In the genomic region with DNA sequence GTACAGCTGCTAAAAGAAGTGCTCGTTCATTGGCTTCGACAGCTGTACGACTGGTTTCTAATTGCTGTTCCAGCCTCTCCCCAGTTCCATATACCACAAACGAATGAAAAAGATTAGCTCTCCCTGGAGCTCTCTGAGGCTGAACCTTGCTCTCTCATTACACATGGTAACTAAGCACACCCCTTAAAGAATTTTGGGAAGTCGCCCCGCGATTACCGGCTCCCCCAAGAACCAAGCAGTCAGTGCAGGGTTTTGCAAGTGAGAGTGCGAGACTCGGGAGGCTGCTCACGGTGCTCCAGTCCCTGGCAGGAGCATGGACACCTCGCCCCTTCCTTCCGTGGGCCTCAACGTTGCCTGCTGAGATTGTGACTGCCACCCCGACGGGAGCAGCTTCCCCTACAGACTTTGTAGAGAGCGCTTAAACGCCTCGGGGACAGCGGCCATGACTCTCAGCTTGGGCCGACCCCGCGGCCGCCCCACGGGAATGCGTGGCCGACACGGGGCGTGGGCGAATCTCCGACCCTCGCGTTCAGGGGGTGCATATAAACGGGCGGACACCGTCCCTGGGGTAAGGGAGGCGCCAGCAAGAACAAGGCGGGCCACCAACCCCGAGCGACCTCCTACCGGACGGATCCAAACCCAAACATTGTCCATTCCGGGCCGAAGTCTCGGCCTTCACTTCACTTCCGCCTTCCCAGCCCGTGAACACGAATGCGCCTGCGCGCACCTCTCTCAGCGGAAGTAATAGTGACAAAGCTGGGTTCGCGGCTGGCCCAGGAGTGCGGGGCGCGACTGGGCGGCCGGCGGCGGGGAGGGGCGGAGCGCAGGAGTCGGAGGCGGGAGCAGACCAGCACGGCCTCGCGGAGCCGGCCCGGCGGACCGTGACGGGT, we compare ENCODE assay signal across 8 cellular contexts. TPM values are rescaled to one million over a fixed set of nuclear protein-coding genes. Genes with fewer than 3 reads are reported as not detected.
DNase-seq lines count a peak whose midpoint lies in the region; ATAC-seq and TF ChIP-seq lines count a peak whose summit lies in the region.

TSS of gene ATP2C1 (plus strand) at position 845 of the 890 bp plus-strand sequence. CDS start 686 bp downstream, outside the sequence.

- peaks cover 19% of the 10 kb centered on the region for H3K4me1 Mint-ChIP-seq in Caco-2 (ENCODE audit: low read depth, unreplicated experiment)
- H3K4me1 Mint-ChIP-seq in activated CD8-positive, alpha-beta memory T cell treated with anti-CD3 and anti-CD28 coated beads, Interleukin-2, amount 10 ng/mL, durations not matched to agents 7 days and 5 days: peaks cover 34% of the 10 kb centered on the region

- H4K8ac ChIP-seq in mesendoderm (ENCODE audit: low read depth, low read length): no peak within 1 kb of the TSS

- peaks cover 28% of the 10 kb centered on the region for H3K79me2 ChIP-seq in mesendoderm (ENCODE audit: control insufficient read depth, insufficient read depth, low read length)

- no peaks in the 10 kb centered on the region for H3K27me3 Mint-ChIP-seq in Caco-2 (ENCODE audit: insufficient read depth, unreplicated experiment)
- H3K27me3 Mint-ChIP-seq in activated CD8-positive, alpha-beta memory T cell treated with anti-CD3 and anti-CD28 coated beads, Interleukin-2, amount 10 ng/mL, durations not matched to agents 7 days and 5 days: no peaks in the 10 kb centered on the region

- intact Hi-C loops in Caco-2 (cut with micrococcal nuclease; ENCODE audit: unreplicated experiment): loop anchor here (1.0 to 10.0 kb wide), 5 partner anchors 133 to 619 kb away; partner anchors contain the start of genes ASTE1, NEK11 and PIK3R4

- WGBS in mesendoderm (ENCODE audit: extremely low coverage, insufficient coverage, low lambda C conversion rate): no CpG with 5 or more reads among the region's 73 CpGs

- peak within 1 kb of the TSS; percentile 90 for H3K4me3 Mint-ChIP-seq in Caco-2 (ENCODE audit: unreplicated experiment)
- peak within 1 kb of the TSS; percentile 96 for H3K4me3 Mint-ChIP-seq in activated CD8-positive, alpha-beta memory T cell treated with anti-CD3 and anti-CD28 coated beads, Interleukin-2, amount 10 ng/mL, durations not matched to agents 7 days and 5 days

- no peak within 1 kb of the TSS for H2AK5ac ChIP-seq in mesendoderm (ENCODE audit: low read length)

- peaks cover 14% of the 10 kb centered on the region for H3K4me1 ChIP-seq in Caco-2
- H3K4me1 ChIP-seq in endocrine pancreas (ENCODE audit: control insufficient read depth, insufficient read depth, low read length): peaks cover 22% of the 10 kb centered on the region
- H3K4me1 ChIP-seq in mesendoderm (ENCODE audit: control insufficient read depth, low read depth, low read length): peaks cover 6% of the 10 kb centered on the region

- POLR2A ChIA-PET in Caco-2 (lab: Charles Lee): interaction anchor here (0.5 to 2.0 kb wide), 6 partner anchors 74 to 1527 kb away, joined by 3 to 8 read pairs (median 6); partner anchors contain the start of genes ASTE1, NEK11 and NUDT16

- peak; percentile 88 for ATAC-seq in GM21381 (IDR thresholded peaks at IDR 0.05; ENCODE audit: unreplicated experiment)
- ATAC-seq in activated CD8-positive, alpha-beta memory T cell treated with anti-CD3 and anti-CD28 coated beads, Interleukin-2, amount 10 ng/mL, durations not matched to agents 7 days and 5 days: peak; percentile 91

- H3K4me3 ChIP-seq in Caco-2 (ENCODE audit: low read depth, low read length): peak within 1 kb of the TSS; percentile 93
- H3K4me3 ChIP-seq in endocrine pancreas (ENCODE audit: control insufficient read depth, insufficient read depth, low read length): peak within 1 kb of the TSS; percentile 99
- peak within 1 kb of the TSS; percentile 88 for H3K4me3 ChIP-seq in mesendoderm (ENCODE audit: low read length)

- H3K56ac ChIP-seq in mesendoderm (ENCODE audit: low read length): peak within 1 kb of the TSS; percentile 98

- H3K36me3 ChIP-seq in Caco-2 (ENCODE audit: control insufficient read depth, insufficient read depth, low read length): no peaks in the 10 kb centered on the region
- H3K36me3 ChIP-seq in endocrine pancreas (ENCODE audit: control insufficient read depth, insufficient read depth, low read length): no peaks in the 10 kb centered on the region
- no peaks in the 10 kb centered on the region for H3K36me3 ChIP-seq in mesendoderm (ENCODE audit: control insufficient read depth, insufficient read depth, low read length)

- peak; percentile 95 for DNase-seq in Caco-2
- peak; percentile 7 to 95 (median 89) for DNase-seq in HUDEP-2 (lab: John Stamatoyannopoulos, UW; ENCODE audit: unreplicated experiment in 76 of 76)
- peak; percentile 97 for DNase-seq in NOMO-1 treated with dmso at 0.1 percent for 144 hours (lab: John Stamatoyannopoulos, UW; ENCODE audit: unreplicated experiment)
- peak; percentile 95 for DNase-seq in activated CD8-positive, alpha-beta memory T cell treated with anti-CD3 and anti-CD28 coated beads, Interleukin-2, amount 10 ng/mL, durations not matched to agents 7 days and 5 days
- DNase-seq in mesendoderm: peak; percentile 98
- peak; percentile 76 for DNase-seq in stimulated activated CD8-positive, alpha-beta memory T cell treated with anti-CD3 and anti-CD28 coated beads, Interleukin-15, amount 100 ng/mL, for 1 hour (ENCODE audit: low read depth)

- no peak within 1 kb of the TSS for H3K23ac ChIP-seq in mesendoderm (ENCODE audit: low read length)

- H3K9me3 Mint-ChIP-seq in Caco-2 (ENCODE audit: unreplicated experiment): no peaks in the 10 kb centered on the region
- no peaks in the 10 kb centered on the region for H3K9me3 Mint-ChIP-seq in activated CD8-positive, alpha-beta memory T cell treated with anti-CD3 and anti-CD28 coated beads, Interleukin-2, amount 10 ng/mL, durations not matched to agents 7 days and 5 days (ENCODE audit: low read depth)

- H3K27ac ChIP-seq in mesendoderm (ENCODE audit: low read depth, low read length): peak within 1 kb of the TSS; percentile 85

- TSS peak; percentile 79 for BruUV-seq in Caco-2 (replicated peaks; lab: Mats Ljungman, UMichigan)

- peak within 1 kb of the TSS; percentile 94 for H3K27ac Mint-ChIP-seq in Caco-2 (ENCODE audit: unreplicated experiment)
- peak within 1 kb of the TSS; percentile 99 for H3K27ac Mint-ChIP-seq in activated CD8-positive, alpha-beta memory T cell treated with anti-CD3 and anti-CD28 coated beads, Interleukin-2, amount 10 ng/mL, durations not matched to agents 7 days and 5 days

- H3K9ac ChIP-seq in endocrine pancreas (ENCODE audit: control insufficient read depth, insufficient read depth, low read length) (peak within 1 kb of the TSS; percentile 90), mesendoderm (ENCODE audit: low read length) (peak within 1 kb of the TSS; percentile 94)

- H3K27me3 ChIP-seq in Caco-2 (replicated peaks; ENCODE audit: control insufficient read depth, insufficient read depth, low read length): no peaks in the 10 kb centered on the region
- no peaks in the 10 kb centered on the region for H3K27me3 ChIP-seq in endocrine pancreas (ENCODE audit: control insufficient read depth, insufficient read depth, low read length)
- no peaks in the 10 kb centered on the region for H3K27me3 ChIP-seq in mesendoderm (ENCODE audit: insufficient read depth, low read length, poor library complexity)

- TF ChIP-seq CTCF in Caco-2 (IDR thresholded peaks at IDR 0.05; ENCODE audit: insufficient read depth in 1 of 2, low read depth in 1 of 2, low read length in 1 of 2, severe bottlenecking in 1 of 2, unreplicated experiment in 1 of 2): no peak

- H2BK5ac ChIP-seq in mesendoderm (ENCODE audit: low read length): peak within 1 kb of the TSS; percentile 74

- H3K4ac ChIP-seq in mesendoderm (ENCODE audit: low read depth, low read length): peak within 1 kb of the TSS; percentile 76

- peaks cover 19% of the 10 kb centered on the region for H3K36me3 Mint-ChIP-seq in Caco-2 (ENCODE audit: insufficient read depth, unreplicated experiment)
- H3K36me3 Mint-ChIP-seq in activated CD8-positive, alpha-beta memory T cell treated with anti-CD3 and anti-CD28 coated beads, Interleukin-2, amount 10 ng/mL, durations not matched to agents 7 days and 5 days: no peaks in the 10 kb centered on the region

- no peak within 1 kb of the TSS for H2BK120ac ChIP-seq in mesendoderm (ENCODE audit: low read depth, low read length)

- peak within 1 kb of the TSS; percentile 94 for H3K18ac ChIP-seq in mesendoderm (ENCODE audit: low read length)

- H3K9me3 ChIP-seq in Caco-2: no peaks in the 10 kb centered on the region
- H3K9me3 ChIP-seq in endocrine pancreas (ENCODE audit: control insufficient read depth, low read length): no peaks in the 10 kb centered on the region

- H2BK15ac ChIP-seq in mesendoderm (replicated peaks; ENCODE audit: low read depth): no peak within 1 kb of the TSS

- peak within 1 kb of the TSS; percentile 94 for H3K4me2 ChIP-seq in mesendoderm (ENCODE audit: low read length)

- no peaks in the 10 kb centered on the region for H3K79me1 ChIP-seq in mesendoderm (ENCODE audit: low read length)

- no peak within 1 kb of the TSS for H4K5ac ChIP-seq in mesendoderm (ENCODE audit: low read length)

- CTCF ChIA-PET in Caco-2 (lab: Charles Lee): interaction anchor here (1.0 to 2.1 kb wide), 4 partner anchors 133 to 193 kb away, joined by 3 to 7 read pairs (median 3); no protein-coding TSS in a partner anchor
- CTCF ChIA-PET in activated CD8-positive, alpha-beta memory T cell treated with anti-CD3 and anti-CD28 coated beads, Interleukin-2, amount 10 ng/mL, durations not matched to agents 7 days and 5 days (lab: Charles Lee): interaction anchor here (0.8 to 3.5 kb wide), 18 partner anchors 10 to 193 kb away, joined by 3 to 22 read pairs (median 5); partner anchors contain the start of genes ASTE1, NEK11 and PIK3R4

RNA-seq across cellular contexts. Expression of gene ATP2C1, which starts in this region (rescaled TPM):
- total RNA-seq in Caco-2 (2022): 64.9 and 80.4 TPM in 2 replicates
- total RNA-seq in activated CD8-positive, alpha-beta memory T cell treated with anti-CD3 and anti-CD28 coated beads, Interleukin-2, amount 10 ng/mL, durations not matched to agents 7 days and 5 days: 10 to 100 TPM; 64.0 to 65.7 TPM
- 38.4 TPM for polyA plus RNA-seq in mesendoderm (2013, experiment 1 of 2)
- polyA plus RNA-seq in mesendoderm (2013, experiment 2 of 2): 38.1 TPM

Comparison
In these comparisons a context has a peak if more than half of its experiments do, and no peak if none do; other contexts are left out.
1. Peak in every context shown above with its lines: DNase-seq, ATAC-seq, H3K4me3 ChIP-seq and H3K27ac ChIP-seq.